ENCODE assay signal across 21 cellular contexts in the genomic region with DNA sequence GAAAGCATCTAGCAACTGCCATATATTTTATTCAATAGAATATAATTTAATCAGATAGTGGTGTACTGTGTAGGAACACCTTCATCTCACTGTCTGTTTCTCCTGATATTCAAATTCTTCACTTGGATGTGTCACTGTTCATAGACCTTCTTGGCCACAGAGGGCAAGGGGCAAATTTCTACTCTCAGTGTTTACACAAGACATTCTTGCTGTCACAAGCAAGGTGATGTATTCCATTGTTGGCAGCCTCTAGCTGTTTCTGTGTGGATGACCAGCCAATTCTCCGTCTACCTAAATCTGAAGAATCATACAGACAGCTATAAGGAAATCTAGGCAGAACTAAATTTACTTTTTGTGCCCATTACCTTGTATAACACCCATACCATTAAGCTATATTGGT.
"Had no signal": no experiment of that assay in that cellular context is flagged by ENCODE, and none has a peak within 500 bp of the region (broad histone marks: within the 10 kb centered on the region; RNA-seq: fewer than 3 reads in every experiment).

No MANE protein-coding gene starts in this region.

- H3K9me3 ChIP-seq: ascending aorta, mucosa of descending colon had no signal

- H3K27me3 ChIP-seq: ascending aorta had no signal

- H3K4me3 ChIP-seq: ascending aorta, mucosa of descending colon had no signal

- H3K4me1 ChIP-seq: ascending aorta, parathyroid adenoma had no signal

- FAIRE-seq: endometrium had no signal

- H3K4me1 Mint-ChIP-seq: activated naive CD8-positive, alpha-beta T cell treated with anti-CD3 and anti-CD28 coated beads, Interleukin-2, amount 50 U/mL, for 24 hours; immature natural killer cell; naive thymus-derived CD8-positive, alpha-beta T cell; stimulated activated effector memory CD8-positive, alpha-beta T cell treated with anti-CD3 and anti-CD28 coated beads, Interleukin-12 subunit alpha, Interleukin-12 subunit beta, amount 100 ng/mL, for 72 hours; T-cell had no signal

- H3K36me3 Mint-ChIP-seq: immature natural killer cell; naive thymus-derived CD8-positive, alpha-beta T cell; stimulated activated effector memory CD8-positive, alpha-beta T cell treated with anti-CD3 and anti-CD28 coated beads, Interleukin-12 subunit alpha, Interleukin-12 subunit beta, amount 100 ng/mL, for 72 hours; T-cell had no signal

- H3K27ac ChIP-seq: ascending aorta, parathyroid adenoma had no signal

- H3K4me3 Mint-ChIP-seq: activated naive CD4-positive, alpha-beta T cell treated with anti-CD3 and anti-CD28 coated beads for 36 hours; activated naive CD8-positive, alpha-beta T cell treated with anti-CD3 and anti-CD28 coated beads, Interleukin-2, amount 50 U/mL, for 24 hours; immature natural killer cell; naive thymus-derived CD8-positive, alpha-beta T cell; stimulated activated effector memory CD8-positive, alpha-beta T cell treated with anti-CD3 and anti-CD28 coated beads, Interleukin-12 subunit alpha, Interleukin-12 subunit beta, amount 100 ng/mL, for 72 hours; T-cell had no signal

- H3K79me2 ChIP-seq: parathyroid adenoma had no signal

- H3K27me3 Mint-ChIP-seq: activated naive CD8-positive, alpha-beta T cell treated with anti-CD3 and anti-CD28 coated beads, Interleukin-2, amount 50 U/mL, for 24 hours; naive thymus-derived CD8-positive, alpha-beta T cell; T-cell had no signal

- H3K9me3 Mint-ChIP-seq: activated naive CD4-positive, alpha-beta T cell treated with anti-CD3 and anti-CD28 coated beads for 36 hours had no signal

- H3K27ac Mint-ChIP-seq: activated naive CD4-positive, alpha-beta T cell treated with anti-CD3 and anti-CD28 coated beads for 36 hours; activated naive CD8-positive, alpha-beta T cell treated with anti-CD3 and anti-CD28 coated beads, Interleukin-2, amount 50 U/mL, for 24 hours; activated T-helper 2 cell treated with anti-CD3 and anti-CD28 coated beads, Interferon-gamma antibody, Interleukin-2, Interleukin-4, amounts not matched to agents 10 μg/mL and 5 μg/mL and 100 μg/mL, durations not matched to agents 14 hours and 24 hours and 36 hours; immature natural killer cell; naive thymus-derived CD8-positive, alpha-beta T cell; stimulated activated effector memory CD8-positive, alpha-beta T cell treated with anti-CD3 and anti-CD28 coated beads, Interleukin-12 subunit alpha, Interleukin-12 subunit beta, amount 100 ng/mL, for 72 hours; T-cell had no signal

- ATAC-seq: activated naive CD8-positive, alpha-beta T cell treated with anti-CD3 and anti-CD28 coated beads, Interleukin-2, amount 50 U/mL, for 24 hours; esophagus mucosa; left lobe of liver; mucosa of descending colon; naive thymus-derived CD8-positive, alpha-beta T cell; stimulated activated effector memory CD8-positive, alpha-beta T cell treated with anti-CD3 and anti-CD28 coated beads, Interleukin-12 subunit alpha, Interleukin-12 subunit beta, amount 100 ng/mL, for 72 hours; T-cell had no signal

- DNase-seq: activated CD4-positive, alpha-beta T cell treated with anti-CD3 and anti-CD28 coated beads for 1 hour; activated CD4-positive, alpha-beta T cell treated with anti-CD3 and anti-CD28 coated beads, Interleukin-2, amount 50 U/mL, for 4 hours; activated naive CD4-positive, alpha-beta T cell treated with anti-CD3 and anti-CD28 coated beads for 36 hours; activated naive CD8-positive, alpha-beta T cell treated with anti-CD3 and anti-CD28 coated beads, Interleukin-2, amount 50 U/mL, for 24 hours; activated T-cell treated with anti-CD3 and anti-CD28 coated beads, Interleukin-2, amount 50 U/mL, for 1 hour; glutamatergic neuron; immature natural killer cell; mucosa of descending colon; naive thymus-derived CD8-positive, alpha-beta T cell; retina; stimulated activated CD4-positive, alpha-beta T cell treated with anti-CD3 and anti-CD28 coated beads, Interleukin-12 subunit alpha, Interleukin-12 subunit beta, amount 100 ng/mL, for 4 hours; stimulated activated CD4-positive, alpha-beta T cell treated with anti-CD3 and anti-CD28 coated beads, Interleukin-2, amount 100 ng/mL, for 24 hours; T-cell; T1000 had no signal

- H3K36me3 ChIP-seq: ascending aorta had no signal

- H2AFZ ChIP-seq: parathyroid adenoma had no signal

- H3K9ac ChIP-seq: parathyroid adenoma had no signal
